ENCODE assay signal across 22 cellular contexts in the genomic region with DNA sequence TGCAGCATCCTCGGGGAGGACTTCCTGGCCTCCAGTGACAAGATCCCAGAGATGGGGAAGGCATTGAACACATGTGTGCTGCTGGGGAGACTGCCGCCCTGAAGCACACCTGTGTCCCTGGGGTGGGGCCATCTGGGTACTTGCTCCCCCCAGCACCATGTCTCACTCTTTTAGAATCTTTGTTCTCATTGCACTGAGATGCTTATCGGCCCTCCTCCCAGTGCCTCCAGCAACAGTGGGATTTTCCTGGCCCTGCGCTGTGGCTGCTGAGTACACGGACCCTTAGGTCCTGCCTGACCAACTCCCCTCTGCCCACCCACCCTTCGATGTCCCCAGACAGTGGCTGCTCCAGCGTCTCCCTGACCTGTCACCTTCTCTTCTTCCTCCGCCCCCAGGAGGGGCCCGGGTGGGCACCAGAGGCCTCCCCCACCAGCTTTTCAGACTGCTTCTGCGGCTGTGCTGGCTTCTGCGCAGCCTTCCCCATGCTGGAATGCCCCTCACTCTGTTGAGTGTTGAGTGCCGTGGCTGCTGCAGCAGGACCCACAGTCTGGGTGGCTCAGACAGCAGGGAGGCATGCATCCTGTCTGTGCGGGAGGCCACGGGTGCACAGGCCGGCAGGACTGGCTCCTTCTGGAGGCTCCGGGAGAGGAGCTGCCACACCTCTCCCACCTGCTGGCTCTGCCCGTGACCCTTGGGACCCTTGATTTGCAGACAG.
A peak's percentile ranks its signal among the peaks of the same experiment; 100 is the strongest.
DNase-seq lines count a peak whose midpoint lies in the region; ATAC-seq lines count a peak whose summit lies in the region.
"Had no signal": no experiment of that assay in that cellular context is flagged by ENCODE, and none has a peak within 500 bp of the region (broad histone marks: within the 10 kb centered on the region; RNA-seq: fewer than 3 reads in every experiment).

No MANE protein-coding gene starts in this region.

- DNase-seq in ecto neural progenitor cell (ENCODE audit: low spot score) (peak; percentile 36), mesenteric fat pad (ENCODE audit: low spot score) (peak; percentile 53), T-helper 2 cell (no peak), NCI-H128 (lab: John Stamatoyannopoulos, UW; ENCODE audit: unreplicated experiment) (no peak), NCI-H345 (lab: John Stamatoyannopoulos, UW) (no peak), kidney glomerular epithelial cell (lab: John Stamatoyannopoulos, UW) (no peak)
- DNase-seq in stimulated activated naive CD8-positive, alpha-beta T cell treated with anti-CD3 and anti-CD28 coated beads, Interleukin-15, Interleukin-2, amounts not matched to agents 100 U/mL and 50 U/mL, for 24 hours = no peak
- DNase-seq: C1 segment of cervical spinal cord; CD4-positive, alpha-beta memory T cell; COR-L47; GOT3; HCEC 1CT; IMR-90; KG1; MG63; NCI-H1105 treated with DMSO at 0.1 percent for 48 hours; NCI-H2029; NCI-H526 treated with DMSO at 0.1 percent for 48 hours; PC-9; SJCRH30 had no signal

- peak; percentile 28 for ATAC-seq in stimulated activated naive CD8-positive, alpha-beta T cell treated with anti-CD3 and anti-CD28 coated beads, Interleukin-15, Interleukin-2, amounts not matched to agents 100 U/mL and 50 U/mL, for 24 hours
- ATAC-seq: A549, Right ventricle myocardium inferior had no signal

Comparison
In these comparisons a context has a peak if more than half of its experiments do, and no peak if none do; other contexts are left out.
1. DNase-seq: peak in ecto neural progenitor cell (single experiment) and mesenteric fat pad (single experiment); none in stimulated activated naive CD8-positive, alpha-beta T cell treated with anti-CD3 and anti-CD28 coated beads, Interleukin-15, Interleukin-2, amounts not matched to agents 100 U/mL and 50 U/mL, for 24 hours (single experiment), T-helper 2 cell (0 of 5), NCI-H128 (single experiment), NCI-H345 (single experiment) and kidney glomerular epithelial cell (single experiment).